Comparison of ENCODE assay signal across 17 cellular contexts in the genomic region with DNA sequence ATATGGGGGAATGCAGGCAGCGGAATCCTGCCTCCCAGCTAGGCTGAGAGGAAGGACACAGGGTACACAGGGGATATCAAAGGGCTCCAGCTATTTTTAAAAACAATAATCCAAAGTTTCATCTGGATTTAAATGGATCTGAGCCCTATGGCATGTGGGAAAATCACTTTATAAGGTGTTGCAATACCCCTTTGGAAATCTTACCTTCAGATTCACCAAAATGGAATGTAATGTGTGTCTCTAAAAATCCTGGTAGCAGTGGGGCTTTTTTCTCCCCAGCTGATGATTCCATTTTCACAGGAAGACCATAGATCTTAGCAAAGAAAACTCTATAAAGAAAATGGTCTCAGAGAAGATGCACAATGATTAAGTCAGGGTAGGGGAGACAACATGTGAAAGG.
A peak's percentile ranks its signal among the peaks of the same experiment; 100 is the strongest.
DNase-seq lines count a peak whose midpoint lies in the region; ATAC-seq and TF ChIP-seq lines count a peak whose summit lies in the region.
"Had no signal": no experiment of that assay in that cellular context is flagged by ENCODE, and none has a peak within 500 bp of the region (broad histone marks: within the 10 kb centered on the region; RNA-seq: fewer than 3 reads in every experiment).

No MANE protein-coding gene starts in this region.

- CTCF ChIA-PET in IMR-90 (lab: Yijun Ruan, JAX) (no interaction called here), mammary epithelial cell (lab: Charles Lee; ENCODE audit: low non-redundant PET) (no interaction called here)
- CTCF ChIA-PET in activated CD8-positive, alpha-beta memory T cell treated with anti-CD3 and anti-CD28 coated beads, Interleukin-2, amount 10 ng/mL, durations not matched to agents 7 days and 5 days (lab: Charles Lee) = no interaction called here

- H2AK5ac ChIP-seq in IMR-90 (ENCODE audit: low read depth, low read length) = no peak overlapping the region

- no peaks in the 10 kb centered on the region for H3K4me1 Mint-ChIP-seq in activated CD8-positive, alpha-beta memory T cell treated with anti-CD3 and anti-CD28 coated beads, Interleukin-2, amount 10 ng/mL, durations not matched to agents 7 days and 5 days
- H3K4me1 Mint-ChIP-seq: B cell had no signal

- no peak for TF ChIP-seq POLR2A in IMR-90 (IDR thresholded peaks at IDR 0.05; ENCODE audit: low read depth, low read length)

- H3K9me3 Mint-ChIP-seq in activated CD8-positive, alpha-beta memory T cell treated with anti-CD3 and anti-CD28 coated beads, Interleukin-2, amount 10 ng/mL, durations not matched to agents 7 days and 5 days (ENCODE audit: low read depth) = peaks cover 3% of the 10 kb centered on the region

- H3K36me3 Mint-ChIP-seq in activated CD8-positive, alpha-beta memory T cell treated with anti-CD3 and anti-CD28 coated beads, Interleukin-2, amount 10 ng/mL, durations not matched to agents 7 days and 5 days = no peaks in the 10 kb centered on the region

- no peak overlapping the region for H3K23ac ChIP-seq in IMR-90 (ENCODE audit: low read depth, low read length)

- DNase-seq in EH (ENCODE audit: low read depth) (peak; percentile 47), IMR-90 (peak; percentile 52), mammary epithelial cell (peak; percentile 24), renal cortical epithelial cell (ENCODE audit: low read depth) (peak; percentile 22), left cardiac atrium (no peak), HT-29 (ENCODE audit: low spot score) (no peak)
- no peak for DNase-seq in activated CD8-positive, alpha-beta memory T cell treated with anti-CD3 and anti-CD28 coated beads, Interleukin-2, amount 10 ng/mL, durations not matched to agents 7 days and 5 days
- DNase-seq: DMS 273 treated with DMSO at 0.1 percent for 48 hours, HFFc6, NCI-H1105 treated with DMSO at 0.1 percent for 48 hours, NCI-H1694, NCI-H82, OCI-M1, SJCRH30 had no signal

- H3K27me3 ChIP-seq in IMR-90 (ENCODE audit: control insufficient read depth, insufficient read depth, low read length) = no peaks in the 10 kb centered on the region
- no peaks in the 10 kb centered on the region for H3K27me3 ChIP-seq in mammary epithelial cell (ENCODE audit: insufficient read depth, low read length)
- H3K27me3 ChIP-seq: SJCRH30 had no signal

- no peak for TF ChIP-seq RAD21 in IMR-90 (IDR thresholded peaks at IDR 0.05; ENCODE audit: low read length)

- ATAC-seq in IMR-90 (ENCODE audit: low read depth) (no peak), GM18861 (IDR thresholded peaks at IDR 0.05; ENCODE audit: unreplicated experiment) (no peak), left cardiac atrium (no peak)
- ATAC-seq in activated CD8-positive, alpha-beta memory T cell treated with anti-CD3 and anti-CD28 coated beads, Interleukin-2, amount 10 ng/mL, durations not matched to agents 7 days and 5 days = no peak
- ATAC-seq: K562 had no signal

- H2BK20ac ChIP-seq in IMR-90 (ENCODE audit: low read depth, low read length) = no peak overlapping the region

- no peak overlapping the region for H3K4me3 ChIP-seq in IMR-90 (ENCODE audit: insufficient read depth, low read depth, low read length)
- H3K4me3 ChIP-seq in mammary epithelial cell (replicated peaks in 1 of 3; ENCODE audit: insufficient read depth in 1 of 3, low read depth in 2 of 3, low read length in 3 of 3) = no peak overlapping the region
- H3K4me3 ChIP-seq: K562, SJCRH30 had no signal

- peaks cover 2% of the 10 kb centered on the region; the same call in 1 of the 2 replicates for H3K4me1 ChIP-seq in IMR-90 (ENCODE audit: control insufficient read depth, insufficient read depth, low read length)
- no peaks in the 10 kb centered on the region for H3K4me1 ChIP-seq in mammary epithelial cell (ENCODE audit: insufficient read depth, low read length)
- H3K4me1 ChIP-seq: SJCRH30 had no signal

- H3K56ac ChIP-seq in IMR-90 (ENCODE audit: extremely low read depth, insufficient read depth, low read length) = no peak overlapping the region

- H3K18ac ChIP-seq in IMR-90 (ENCODE audit: low read depth, low read length) = peak overlapping the region; percentile 64; the same call in 1 of the 2 replicates

- POLR2A ChIA-PET in IMR-90 (lab: Charles Lee; ENCODE audit: unreplicated experiment) = no interaction called here

- H2BK120ac ChIP-seq in IMR-90 (ENCODE audit: low read depth, low read length) = no peak overlapping the region

- no peak overlapping the region for H3K4me3 Mint-ChIP-seq in activated CD8-positive, alpha-beta memory T cell treated with anti-CD3 and anti-CD28 coated beads, Interleukin-2, amount 10 ng/mL, durations not matched to agents 7 days and 5 days
- H3K4me3 Mint-ChIP-seq: B cell, HFFc6 had no signal

- no peak overlapping the region for H3K27ac Mint-ChIP-seq in activated CD8-positive, alpha-beta memory T cell treated with anti-CD3 and anti-CD28 coated beads, Interleukin-2, amount 10 ng/mL, durations not matched to agents 7 days and 5 days
- H3K27ac Mint-ChIP-seq: B cell, HFFc6 had no signal

- 0 out of 3 replicates have a peak overlapping the region, but pooled peaks have one; percentile 20 for H2BK15ac ChIP-seq in IMR-90 (ENCODE audit: low read depth, low read length)

- H3K9ac ChIP-seq in IMR-90 (ENCODE audit: low read depth, low read length) (no peak overlapping the region), mammary epithelial cell (ENCODE audit: insufficient read depth, low read length) (no peak overlapping the region)

- H3K14ac ChIP-seq in IMR-90 (replicated peaks; ENCODE audit: low read depth, low read length) = no peak overlapping the region

- H3K27ac ChIP-seq in IMR-90 (ENCODE audit: insufficient read depth, low read length) (no peak overlapping the region), mammary epithelial cell (ENCODE audit: insufficient read depth, low read depth, low read length) (no peak overlapping the region)
- H3K27ac ChIP-seq: SJCRH30 had no signal

- no peak overlapping the region for H3K4me2 ChIP-seq in IMR-90 (ENCODE audit: low read depth, low read length)
- H3K4me2 ChIP-seq in mammary epithelial cell (ENCODE audit: insufficient read depth, low read depth, low read length) = no peak overlapping the region

- no peak for TF ChIP-seq CTCF in IMR-90 (conservative IDR thresholded peaks at IDR 0.05; ENCODE audit: low read depth, low read length)
- no peak for TF ChIP-seq CTCF in mammary epithelial cell (conservative IDR thresholded peaks at IDR 0.05 in 1 of 2, IDR thresholded peaks at IDR 0.05 in 1 of 2; ENCODE audit: extremely low read depth in 1 of 2, insufficient read depth in 1 of 2, low read depth in 1 of 2, low read length in 2 of 2)

- no peaks in the 10 kb centered on the region for H3K27me3 Mint-ChIP-seq in activated CD8-positive, alpha-beta memory T cell treated with anti-CD3 and anti-CD28 coated beads, Interleukin-2, amount 10 ng/mL, durations not matched to agents 7 days and 5 days
- H3K27me3 Mint-ChIP-seq: B cell had no signal

- H3K36me3 ChIP-seq in IMR-90 (ENCODE audit: control insufficient read depth, insufficient read depth, low read length) = no peaks in the 10 kb centered on the region
- no peaks in the 10 kb centered on the region for H3K36me3 ChIP-seq in mammary epithelial cell (ENCODE audit: insufficient read depth, low read length)
- H3K36me3 ChIP-seq: SJCRH30 had no signal

- BruUV-seq in IMR-90 (replicated peaks; lab: Mats Ljungman, UMichigan) (no TSS peak), mammary epithelial cell (replicated peaks; lab: Mats Ljungman, UMichigan) (no TSS peak)

- no peak overlapping the region for H4K5ac ChIP-seq in IMR-90 (ENCODE audit: low read depth, low read length)

- no peaks in the 10 kb centered on the region for H3K79me2 ChIP-seq in mammary epithelial cell (ENCODE audit: insufficient read depth, low read length)

- H4K8ac ChIP-seq in IMR-90 (ENCODE audit: low read depth in 2 of 2, low read length in 2 of 2) = no peak overlapping the region

- no peaks in the 10 kb centered on the region for H3K79me1 ChIP-seq in IMR-90 (ENCODE audit: low read depth in 1 of 2, low read length in 2 of 2)

- no peaks in the 10 kb centered on the region for H4K20me1 ChIP-seq in IMR-90 (ENCODE audit: insufficient read depth, low read length)
- H4K20me1 ChIP-seq in mammary epithelial cell (ENCODE audit: insufficient read depth, low read length) = no peaks in the 10 kb centered on the region

- H3K9me1 ChIP-seq in IMR-90 (ENCODE audit: insufficient read depth, low read length) = no peaks in the 10 kb centered on the region

- WGBS in IMR-90 (ENCODE audit: extremely low coverage in 2 of 2, insufficient read length in 1 of 2), 2 experiments = no CpG with 5 or more reads among the region's 1 CpG
- 100% methylated on average over 1 of the region's 1 CpG for WGBS in mammary epithelial cell (ENCODE audit: low coverage, missing lambda C conversion rate)

- in situ Hi-C loops in IMR-90 (cut with MboI; ENCODE audit: low sequenced_read_pairs) (no loop called here), mammary epithelial cell (cut with MboI; ENCODE audit: low sequenced_read_pairs in 2 of 2) (no loop called here)

- intact Hi-C loops in IMR-90 (cut with micrococcal nuclease) (no loop called here), mammary epithelial cell (cut with micrococcal nuclease) (no loop called here), left cardiac atrium (cut with DNase I) (no loop called here)

- H2AFZ ChIP-seq in IMR-90 (replicated peaks; ENCODE audit: low read length, poor library complexity) = no peak overlapping the region
- H2AFZ ChIP-seq in mammary epithelial cell (ENCODE audit: low read depth, low read length) = no peak overlapping the region

- H3K9me3 ChIP-seq in IMR-90 (ENCODE audit: control insufficient read depth, insufficient read depth, low read length) (peaks cover 8% of the 10 kb centered on the region), mammary epithelial cell (replicated peaks; ENCODE audit: insufficient read depth, low read length) (peaks cover 3% of the 10 kb centered on the region)

- H4K91ac ChIP-seq in IMR-90 (ENCODE audit: insufficient read depth, low read depth, low read length) = no peak overlapping the region

- H3K4ac ChIP-seq in IMR-90 (ENCODE audit: low read depth, low read length) = no peak overlapping the region

- no peak overlapping the region for H2BK5ac ChIP-seq in IMR-90 (ENCODE audit: low read depth, low read length, poor library complexity, severe bottlenecking)

- dilution Hi-C loops in IMR-90 (cut with HindIII; ENCODE audit: low sequenced_read_pairs, unreplicated experiment) = no loop called here
- dilution Hi-C loops in mammary epithelial cell (cut with HindIII; ENCODE audit: low sequenced_read_pairs) = no loop called here

- H2AK9ac ChIP-seq in IMR-90 (replicated peaks; ENCODE audit: low read depth, low read length, poor library complexity) = no peak overlapping the region

TF ChIP-seq in IMR-90, 13 proteins besides CTCF, POLR2A, EP300 and RAD21:
- TF ChIP-seq BHLHE40 (IDR thresholded peaks at IDR 0.05; ENCODE audit: low read depth, low read length) (no peak), CEBPB (IDR thresholded peaks at IDR 0.05; ENCODE audit: low read depth, low read length) (peak; percentile 86)
- TF ChIP-seq, protein P1, sequence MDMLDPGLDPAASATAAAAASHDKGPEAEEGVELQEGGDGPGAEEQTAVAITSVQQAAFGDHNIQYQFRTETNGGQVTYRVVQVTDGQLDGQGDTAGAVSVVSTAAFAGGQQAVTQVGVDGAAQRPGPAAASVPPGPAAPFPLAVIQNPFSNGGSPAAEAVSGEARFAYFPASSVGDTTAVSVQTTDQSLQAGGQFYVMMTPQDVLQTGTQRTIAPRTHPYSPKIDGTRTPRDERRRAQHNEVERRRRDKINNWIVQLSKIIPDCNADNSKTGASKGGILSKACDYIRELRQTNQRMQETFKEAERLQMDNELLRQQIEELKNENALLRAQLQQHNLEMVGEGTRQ (IDR thresholded peaks at IDR 0.05; ENCODE audit: low read depth, low read length) = no peak

Comparison
In these comparisons a context has a peak if more than half of its experiments do, and no peak if none do; other contexts are left out.
1. DNase-seq: peak in EH (single experiment), IMR-90 (single experiment), mammary epithelial cell (single experiment) and renal cortical epithelial cell (single experiment); none in activated CD8-positive, alpha-beta memory T cell treated with anti-CD3 and anti-CD28 coated beads, Interleukin-2, amount 10 ng/mL, durations not matched to agents 7 days and 5 days (single experiment), left cardiac atrium (single experiment) and HT-29 (single experiment).